In genomic region chr16:85910854-85911247, GRCh38 we compare ENCODE assay signal across 17 cellular contexts. TPM values are rescaled to one million over a fixed set of nuclear protein-coding genes. Genes with fewer than 3 reads are reported as not detected.
DNase-seq lines count a peak whose midpoint lies in the region; ATAC-seq, FAIRE-seq and TF ChIP-seq lines count a peak whose summit lies in the region.
"Had no signal": no experiment of that assay in that cellular context is flagged by ENCODE, and none has a peak within 500 bp of the region (broad histone marks: within the 10 kb centered on the region; RNA-seq: fewer than 3 reads in every experiment).

No MANE protein-coding gene starts in this region.

- peak; percentile 72 for FAIRE-seq in GM12891 (lab: Jason Lieb, UNC)

- H3K4me1 ChIP-seq in BLaER1 (peaks cover 89% of the 10 kb centered on the region), stomach (peaks cover 0 to 40% (median 18%) of the 10 kb centered on the region in 4 donors)

- H3K36me3 Mint-ChIP-seq in activated B cell treated with CpG ODN at 0.5 μM for 24 hours (ENCODE audit: low read depth) (peaks cover 95% of the 10 kb centered on the region), nephron (ENCODE audit: low read depth) (no peaks in the 10 kb centered on the region)

- H3K27me3 Mint-ChIP-seq in activated B cell treated with CpG ODN at 0.5 μM for 24 hours (no peaks in the 10 kb centered on the region), nephron (ENCODE audit: low read depth) (peaks cover 58% of the 10 kb centered on the region)

- CTCF ChIA-PET in activated B cell treated with CpG ODN at 0.5 μM for 24 hours (lab: Charles Lee), result interaction anchor here (1.1 kb wide), 1 partner anchor 89 kb away, joined by 3 read pairs; no protein-coding TSS in a partner anchor

- peak overlapping the region; percentile 52 for H3K4me3 Mint-ChIP-seq in activated B cell treated with CpG ODN at 0.5 μM for 24 hours
- H3K4me3 Mint-ChIP-seq in nephron, result no peak overlapping the region

- no peaks in the 10 kb centered on the region for H4K20me1 ChIP-seq in BLaER1

- no peak for DNase-seq in GM12891 (ENCODE audit: insufficient read length, low spot score)
- no peak for DNase-seq in activated B cell treated with CpG ODN at 0.5 μM for 24 hours
- DNase-seq in NCI-H1930 (lab: John Stamatoyannopoulos, UW), result no peak
- DNase-seq in NK-92 treated with Interleukin-12 subunit alpha and Interleukin-12 subunit beta, amount 100 ng/mL, for 24 hours (lab: John Stamatoyannopoulos, UW), result no peak
- DNase-seq in brain microvascular endothelial cell, result no peak
- no peak for DNase-seq in stomach
- DNase-seq: DMS79 treated with DMSO at 0.1 percent for 48 hours, GOT3, KBM-7, NCI-H1417, NCI-H187 treated with DMSO at 0.1 percent for 48 hours, NCI-H526 had no signal

- TF ChIP-seq CTCF in activated B cell treated with CpG ODN at 0.5 μM for 24 hours (IDR thresholded peaks at IDR 0.05) (no peak), nephron (IDR thresholded peaks at IDR 0.05; ENCODE audit: unreplicated experiment in 3 of 3) (no peak), brain microvascular endothelial cell (IDR thresholded peaks at IDR 0.05; ENCODE audit: low read depth, low read length, missing control alignments) (no peak), stomach (IDR thresholded peaks at IDR 0.05) (no peak)

- no peaks in the 10 kb centered on the region for H3K27me3 ChIP-seq in BLaER1
- no peaks in the 10 kb centered on the region for H3K27me3 ChIP-seq in brain microvascular endothelial cell (replicated peaks)
- no peaks in the 10 kb centered on the region for H3K27me3 ChIP-seq in stomach
- H3K27me3 ChIP-seq: Peyer's patch had no signal

- intact Hi-C loops in activated B cell treated with CpG ODN at 0.5 μM for 24 hours (cut with micrococcal nuclease), result loop anchor here (1.0 to 5.0 kb wide), 2 partner anchors 8 to 596 kb away; no protein-coding TSS in a partner anchor
- intact Hi-C loops in stomach (cut with DNase I; ENCODE audit: low total_unique reads), result no loop called here

- TF ChIP-seq POLR2A in GM12891 (IDR thresholded peaks at IDR 0.05; ENCODE audit: low read depth, low read length) (no peak), stomach (IDR thresholded peaks at IDR 0.05) (no peak)

- peaks cover 16% of the 10 kb centered on the region for H3K36me3 ChIP-seq in BLaER1
- no peaks in the 10 kb centered on the region for H3K36me3 ChIP-seq in brain microvascular endothelial cell (replicated peaks)
- peaks cover 0 to 65% (median 41%) of the 10 kb centered on the region in 4 donors for H3K36me3 ChIP-seq in stomach

- H3K27ac ChIP-seq in BLaER1, result peak overlapping the region; percentile 90
- H3K27ac ChIP-seq in brain microvascular endothelial cell, result no peak overlapping the region
- H3K27ac ChIP-seq in stomach, result no peak overlapping the region
- H3K27ac ChIP-seq: C4-2B had no signal

- H3K9me3 Mint-ChIP-seq in activated B cell treated with CpG ODN at 0.5 μM for 24 hours (no peaks in the 10 kb centered on the region), nephron (no peaks in the 10 kb centered on the region)

- peak; percentile 15 for ATAC-seq in activated B cell treated with CpG ODN at 0.5 μM for 24 hours (ENCODE audit: low read depth)

- in situ Hi-C loops in brain microvascular endothelial cell (cut with HindIII; ENCODE audit: low pct_ligation_motif_present, low sequenced_read_pairs), result no loop called here

- peak overlapping the region; percentile 97 for H3K27ac Mint-ChIP-seq in activated B cell treated with CpG ODN at 0.5 μM for 24 hours
- H3K27ac Mint-ChIP-seq in nephron, result peak overlapping the region in 2 of 3 experiments; percentile 59 to 97

- peak overlapping the region; percentile 59 for H3K9ac ChIP-seq in BLaER1

- peaks cover 8% of the 10 kb centered on the region; the same call in 1 of the 2 replicates for H3K9me3 ChIP-seq in BLaER1
- no peaks in the 10 kb centered on the region for H3K9me3 ChIP-seq in stomach
- H3K9me3 ChIP-seq: Peyer's patch had no signal

- H3K4me1 Mint-ChIP-seq in activated B cell treated with CpG ODN at 0.5 μM for 24 hours (peaks cover 99% of the 10 kb centered on the region), nephron (peaks cover 21% of the 10 kb centered on the region)

- TF ChIP-seq EP300 in stomach (IDR thresholded peaks at IDR 0.05), result no peak

- H3K4me3 ChIP-seq in BLaER1, result peak overlapping the region; percentile 40; the same call in 1 of the 2 replicates
- no peak overlapping the region for H3K4me3 ChIP-seq in brain microvascular endothelial cell (ENCODE audit: low read depth, low read length)
- H3K4me3 ChIP-seq in stomach, result no peak overlapping the region
- H3K4me3 ChIP-seq: Peyer's patch had no signal

- WGBS in stomach, 5 donors, result 84 to 88% (median 87%) methylated on average over 9 of the region's 9 CpGs

- POLR2A ChIA-PET in activated B cell treated with CpG ODN at 0.5 μM for 24 hours (lab: Charles Lee), result interaction anchor here (1.1 to 4.3 kb wide), 5 partner anchors 8 to 224 kb away, joined by 3 to 27 read pairs (median 20); partner anchors contain the start of gene IRF8

- H3K4me2 ChIP-seq in BLaER1, result peak overlapping the region; percentile 87

TF ChIP-seq in GM12891, 5 proteins besides CTCF, POLR2A, EP300 and RAD21:
- TF ChIP-seq POU2F2 (IDR thresholded peaks at IDR 0.05; ENCODE audit: low read depth, low read length) (no peak), SPI1 (IDR thresholded peaks at IDR 0.05; ENCODE audit: low read depth, low read length) (no peak), TAF1 (IDR thresholded peaks at IDR 0.05; ENCODE audit: low read depth, low read length) (no peak), PAX5 (IDR thresholded peaks at IDR 0.05; ENCODE audit: insufficient read depth, low read length, severe bottlenecking) (no peak), POLR2AphosphoS5 (IDR thresholded peaks at IDR 0.05; ENCODE audit: low read depth, low read length) (no peak; the same call in 1 of the 2 replicates)
TF ChIP-seq in GM12891: peak in this region for 0.

RNA-seq across cellular contexts. Expression of gene IRF8, which starts 11.9 kb away (rescaled TPM):
- polyA plus RNA-seq in GM12891 (2012; ENCODE audit: low read depth, missing spikeins), result 111 TPM
- total RNA-seq in activated B cell treated with CpG ODN at 0.5 μM for 24 hours (234 and 248 TPM in 2 replicates), stomach (10 to 100 TPM; 10.3 to 49.8 (median 20.3) TPM)
- polyA plus RNA-seq in stomach, result 1 to 10 TPM; 5.2 to 8.2 (median 7.3) TPM
- total RNA-seq: G401 had no signal
